Comparison of ENCODE assay signal across 7 cellular contexts in the genomic region with DNA sequence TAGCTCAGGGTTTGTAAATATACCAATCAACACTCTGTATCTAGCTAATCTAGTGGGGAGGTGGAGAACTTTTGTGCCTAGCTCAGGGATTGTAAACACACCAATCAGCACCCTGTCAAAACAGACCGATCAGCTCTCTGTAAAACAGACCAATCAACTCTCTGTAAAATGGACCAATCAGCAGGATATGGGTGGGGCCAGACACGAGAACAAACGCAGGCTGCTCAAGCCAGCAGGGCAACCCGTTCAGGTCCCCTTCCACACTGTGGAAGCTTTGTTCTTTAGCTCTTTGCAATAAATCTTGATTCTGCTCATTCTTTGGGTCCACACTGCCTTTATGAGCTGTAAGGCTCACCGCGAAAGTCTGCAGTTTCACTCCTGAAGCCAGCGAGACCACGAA. TPM values are rescaled to one million over a fixed set of nuclear protein-coding genes. Genes with fewer than 3 reads are reported as not detected.
DNase-seq lines count a peak whose midpoint lies in the region; ATAC-seq, FAIRE-seq and TF ChIP-seq lines count a peak whose summit lies in the region.
"Not testable (repeated sequence)": the region's sequence is repeated elsewhere in the genome, so short reads cannot be mapped to it uniquely, and the experiment has no call there.

No MANE protein-coding gene starts in this region.

- not testable (repeated sequence) for H4K20me1 ChIP-seq in DND-41 (ENCODE audit: insufficient read depth, low read length); K562 (replicated peaks; ENCODE audit: control insufficient read depth, insufficient read depth, low read length); osteoblast (ENCODE audit: insufficient read depth, low read length)

- H3K9me1 ChIP-seq in K562 (ENCODE audit: control insufficient read depth, insufficient read depth, low read length) = not testable (repeated sequence)

- intact Hi-C loops in K562 (cut with micrococcal nuclease) = not testable (repeated sequence)

- not testable (repeated sequence) for H3K4me1 Mint-ChIP-seq in WTC11; activated T-cell treated with anti-CD3 and anti-CD28 coated beads, Interleukin-2, amount 50 U/mL, for 4 hours (ENCODE audit: low read depth); nephron progenitor cell; stimulated activated naive CD8-positive, alpha-beta T cell treated with anti-CD3 and anti-CD28 coated beads, Interleukin-15, Interleukin-2, amounts not matched to agents 100 ng/mL and 50 ng/mL, for 24 hours (ENCODE audit: low read depth)

- TF ChIP-seq EP300 in K562 (IDR thresholded peaks at IDR 0.05; ENCODE audit: low read length) = not testable (repeated sequence)

- not testable (repeated sequence) for H3K36me3 Mint-ChIP-seq in WTC11; activated T-cell treated with anti-CD3 and anti-CD28 coated beads, Interleukin-2, amount 50 U/mL, for 4 hours (ENCODE audit: insufficient read depth); nephron progenitor cell (ENCODE audit: low read depth); stimulated activated naive CD8-positive, alpha-beta T cell treated with anti-CD3 and anti-CD28 coated beads, Interleukin-15, Interleukin-2, amounts not matched to agents 100 ng/mL and 50 ng/mL, for 24 hours (ENCODE audit: low read depth)

- not testable (repeated sequence) for TF ChIP-seq RAD21 in K562 (CRISPR knock-in tag; conservative IDR thresholded peaks at IDR 0.05 in 1 of 2, IDR thresholded peaks at IDR 0.05 in 1 of 2)

- TF ChIP-seq POLR2A in K562 (conservative IDR thresholded peaks at IDR 0.05) = not testable (repeated sequence)

- not testable (repeated sequence) for H3K4me2 ChIP-seq in DND-41 (ENCODE audit: insufficient read depth, low read length); osteoblast (ENCODE audit: insufficient read depth, low read length)
- H3K4me2 ChIP-seq in K562 (ENCODE audit: insufficient read depth, low read length) = peak overlapping the region; percentile 41

- H3K9me3 Mint-ChIP-seq in WTC11 (peaks cover 23% of the 10 kb centered on the region), nephron progenitor cell (peaks cover 37% of the 10 kb centered on the region)
- H3K9me3 Mint-ChIP-seq in activated T-cell treated with anti-CD3 and anti-CD28 coated beads, Interleukin-2, amount 50 U/mL, for 4 hours; stimulated activated naive CD8-positive, alpha-beta T cell treated with anti-CD3 and anti-CD28 coated beads, Interleukin-15, Interleukin-2, amounts not matched to agents 100 ng/mL and 50 ng/mL, for 24 hours: not testable (repeated sequence)

- not testable (repeated sequence) for H3K27ac Mint-ChIP-seq in WTC11; stimulated activated naive CD8-positive, alpha-beta T cell treated with anti-CD3 and anti-CD28 coated beads, Interleukin-15, Interleukin-2, amounts not matched to agents 100 ng/mL and 50 ng/mL, for 24 hours
- H3K27ac Mint-ChIP-seq in nephron progenitor cell = peak overlapping the region; percentile 91

- H3K4me3 Mint-ChIP-seq in WTC11, nephron progenitor cell: not testable (repeated sequence)
- H3K4me3 Mint-ChIP-seq in activated T-cell treated with anti-CD3 and anti-CD28 coated beads, Interleukin-2, amount 50 U/mL, for 4 hours = peak overlapping the region; percentile 33
- peak overlapping the region; percentile 20 for H3K4me3 Mint-ChIP-seq in stimulated activated naive CD8-positive, alpha-beta T cell treated with anti-CD3 and anti-CD28 coated beads, Interleukin-15, Interleukin-2, amounts not matched to agents 100 ng/mL and 50 ng/mL, for 24 hours

- TF ChIP-seq CTCF in DND-41 (IDR thresholded peaks at IDR 0.05; ENCODE audit: borderline replicate concordance, extremely low read depth, low read length, poor library complexity, severe bottlenecking); WTC11 (IDR thresholded peaks at IDR 0.05); K562 (IDR thresholded peaks at IDR 0.05 in 2 of 3, conservative IDR thresholded peaks at IDR 0.05 in 1 of 3; ENCODE audit: insufficient read depth in 2 of 3, low read depth in 1 of 3, low read length in 3 of 3); nephron progenitor cell (IDR thresholded peaks at IDR 0.05); osteoblast (IDR thresholded peaks at IDR 0.05; ENCODE audit: extremely low read depth, low read depth, low read length): not testable (repeated sequence)

- not testable (repeated sequence) for BruUV-seq in K562 (replicated peaks; lab: Mats Ljungman, UMichigan)

- not testable (repeated sequence) for FAIRE-seq in K562 (lab: Jason Lieb, UNC)

- CTCF ChIA-PET in WTC11 (lab: Charles Lee); K562 (lab: Yijun Ruan, JAX; ENCODE audit: low intra/inter-chr PET ratio): not testable (repeated sequence)

- WGBS in K562 (ENCODE audit: insufficient coverage, low coverage, missing lambda C conversion rate) = 2% methylated on average over 8 of the region's 8 CpGs

- H3K4me1 ChIP-seq in DND-41 (ENCODE audit: insufficient read depth, low read length); K562 (replicated peaks in 1 of 2; ENCODE audit: control insufficient read depth in 2 of 2, insufficient read depth in 2 of 2, low read length in 2 of 2); osteoblast (ENCODE audit: insufficient read depth, low read length): not testable (repeated sequence)

- H2AFZ ChIP-seq in DND-41 (ENCODE audit: low read depth, low read length) = not testable (repeated sequence)
- H2AFZ ChIP-seq in K562 (ENCODE audit: low read depth, low read length) = 0 out of 2 replicates have a peak overlapping the region, but pooled peaks have one; percentile 45
- H2AFZ ChIP-seq in osteoblast (ENCODE audit: low read length) = peak overlapping the region; percentile 35

- peak; percentile 49; the same call in 1 of the 3 replicates for ATAC-seq in DND-41 (ENCODE audit: insufficient read depth, low read depth)
- not testable (repeated sequence) for ATAC-seq in WTC11; activated T-cell treated with anti-CD3 and anti-CD28 coated beads, Interleukin-2, amount 50 U/mL, for 4 hours; K562

- H3K27ac ChIP-seq in DND-41 (ENCODE audit: low read length); K562 (ENCODE audit: extremely low read depth, low read depth, low read length); osteoblast (ENCODE audit: low read depth, low read length): not testable (repeated sequence)

- H3K27me3 ChIP-seq in DND-41 (ENCODE audit: insufficient read depth, low read length, poor library complexity); K562 (ENCODE audit: control insufficient read depth in 2 of 2, insufficient read depth in 2 of 2, low read length in 2 of 2); osteoblast (ENCODE audit: insufficient read depth, low read length): not testable (repeated sequence)

- POLR2A ChIA-PET in WTC11 (lab: Charles Lee); K562 (lab: Yijun Ruan, JAX): not testable (repeated sequence)

- DNase-seq in DND-41 = peak; percentile 28
- not testable (repeated sequence) for DNase-seq in WTC11 (ENCODE audit: low spot score); activated T-cell treated with anti-CD3 and anti-CD28 coated beads, Interleukin-2, amount 50 U/mL, for 4 hours; K562 (ENCODE audit: extremely low read depth in 1 of 4, low spot score in 3 of 4); nephron progenitor cell; osteoblast (ENCODE audit: insufficient read length, low spot score, missing footprints)

- H3K36me3 ChIP-seq in DND-41 (ENCODE audit: insufficient read depth, low read length); K562 (ENCODE audit: control insufficient read depth, insufficient read depth, low read length); osteoblast (ENCODE audit: insufficient read depth, low read length): not testable (repeated sequence)

- H3K79me2 ChIP-seq in DND-41 (ENCODE audit: insufficient read depth, low read length); K562 (ENCODE audit: control insufficient read depth, insufficient read depth, low read length); osteoblast (ENCODE audit: insufficient read depth, low read length): not testable (repeated sequence)

- peaks cover 12% of the 10 kb centered on the region for H3K9me3 ChIP-seq in DND-41 (ENCODE audit: insufficient read depth, low read length, severe bottlenecking)
- H3K9me3 ChIP-seq in K562 (replicated peaks; ENCODE audit: control insufficient read depth, insufficient read depth, low read depth, low read length); osteoblast (ENCODE audit: low read depth, low read length): not testable (repeated sequence)

- in situ Hi-C loops in K562 (cut with MboI) = not testable (repeated sequence)

- not testable (repeated sequence) for H3K4me3 ChIP-seq in DND-41 (ENCODE audit: low read depth in 1 of 2, low read length in 2 of 2); K562; osteoblast (ENCODE audit: insufficient read depth, low read length)

- H3K27me3 Mint-ChIP-seq in WTC11 (ENCODE audit: low read depth); nephron progenitor cell (ENCODE audit: low read depth, poor library complexity); stimulated activated naive CD8-positive, alpha-beta T cell treated with anti-CD3 and anti-CD28 coated beads, Interleukin-15, Interleukin-2, amounts not matched to agents 100 ng/mL and 50 ng/mL, for 24 hours: not testable (repeated sequence)
- H3K27me3 Mint-ChIP-seq in activated T-cell treated with anti-CD3 and anti-CD28 coated beads, Interleukin-2, amount 50 U/mL, for 4 hours (ENCODE audit: low read depth) = peaks cover 15% of the 10 kb centered on the region

- H3K9ac ChIP-seq in DND-41 (ENCODE audit: low read depth, low read length); K562 (ENCODE audit: insufficient read depth in 1 of 2, low read depth in 2 of 2, low read length in 2 of 2): not testable (repeated sequence)

RNA-seq across cellular contexts. Expression of gene ZNF438, which starts 25.0 kb away (rescaled TPM):
- 1.6 to 1.9 TPM (median 1.6 TPM) in 3 replicates for total RNA-seq in WTC11 (2021)
- total RNA-seq in activated T-cell treated with anti-CD3 and anti-CD28 coated beads, Interleukin-2, amount 50 U/mL, for 4 hours = 1 to 10 TPM in 2 of 3 donors, under 1 TPM in 1; 0.96 to 1.3 (median 1.2) TPM
- 0.46 and 1.2 TPM in 2 replicates for total RNA-seq in K562 (2011; cell fraction: chromatin; rRNA removed; ENCODE audit: low replicate concordance)
- 0.17 and 0.79 TPM in 2 replicates for total RNA-seq in K562 (2011; cell fraction: nucleolus; rRNA removed)
- 0.61 and 1.0 TPM in 2 replicates for total RNA-seq in K562 (2011; cell fraction: nucleoplasm; rRNA removed)
- total RNA-seq in K562 (2014; rRNA removed) = 0.91 and 1.0 TPM in 2 replicates
- total RNA-seq in K562 (2014; rRNA removed; fragmentation: Illumina TruSeq; extraction: Trizol) = 1.1 and 1.2 TPM in 2 replicates
- 0.98 and 1.3 TPM in 2 replicates for total RNA-seq in K562 (2015; rRNA removed; fragmentation: Illumina TruSeq; extraction: Trizol)
- total RNA-seq in K562 (2021) = 0.91 and 1.2 TPM in 2 replicates
- polyA plus RNA-seq in K562 (2011; rRNA removed) = 0.49 and 0.85 TPM in 2 replicates
- polyA plus RNA-seq in K562 (2011; cell fraction: cytosol; rRNA removed) = 0.28 and 0.51 TPM in 2 replicates
- 0.48 and 0.82 TPM in 2 replicates for polyA plus RNA-seq in K562 (2011; cell fraction: nucleus; rRNA removed)
- 0.85 and 1.0 TPM in 2 replicates for polyA plus RNA-seq in K562 (2012)
- 1.3 and 1.5 TPM in 2 replicates for polyA plus RNA-seq in K562 (2014; fragmentation: Illumina TruSeq; extraction: Trizol)
- polyA plus RNA-seq in K562 (2014; fragmentation: Nextera tagmentation; extraction: Ambion mirVana) = 1 to 10 TPM in 1 of 2 experiments, under 1 TPM in 1; 0.45 to 1.0 TPM
- 0.64 and 2.0 TPM in 2 replicates for polyA plus RNA-seq in K562 (2014; rRNA removed)
- 0.98 and 1.1 TPM in 2 replicates for polyA minus RNA-seq in K562 (2011; rRNA and poly(A)+ RNA removed)
- polyA minus RNA-seq in K562 (2011; cell fraction: cytosol; rRNA and poly(A)+ RNA removed) = 0.36 and 0.67 TPM in 2 replicates
- 0.40 and 0.67 TPM in 2 replicates for polyA minus RNA-seq in K562 (2011; cell fraction: nucleus; rRNA and poly(A)+ RNA removed)
- total RNA-seq in osteoblast = 4.3 and 5.0 TPM in 2 replicates
